Comparison of ENCODE assay signal across 1 cellular context in genomic region chr1:25640646-25641328, GRCh38.
A peak's percentile ranks its signal among the peaks of the same experiment; 100 is the strongest.
TF ChIP-seq lines count a peak whose summit lies in the region.

No MANE protein-coding gene starts in this region.

TF ChIP-seq in HepG2, 621 proteins besides CTCF, POLR2A, EP300 and RAD21 (continued from another document):
- TF ChIP-seq PRDM4 (CRISPR knock-in tag; IDR thresholded peaks at IDR 0.05; ENCODE audit: borderline replicate concordance) = no peak
- TF ChIP-seq CEBPB (IDR thresholded peaks at IDR 0.05; ENCODE audit: borderline replicate concordance, low read depth, low read length) = peak; percentile 45; the same call in 1 of the 2 replicates
- TF ChIP-seq TGIF2 (CRISPR knock-in tag; IDR thresholded peaks at IDR 0.05) = no peak
- TF ChIP-seq THAP9 (CRISPR knock-in tag; IDR thresholded peaks at IDR 0.05; ENCODE audit: borderline replicate concordance) = no peak
- no peak for TF ChIP-seq NFKB2 (CRISPR knock-in tag; IDR thresholded peaks at IDR 0.05; ENCODE audit: borderline replicate concordance)
